In genomic region chr9:77865385-77865784, GRCh38 we compare ENCODE assay signal across 17 cellular contexts.
"Had no signal": no experiment of that assay in that cellular context is flagged by ENCODE, and none has a peak within 500 bp of the region (broad histone marks: within the 10 kb centered on the region; RNA-seq: fewer than 3 reads in every experiment).

No MANE protein-coding gene starts in this region.

- H3K27me3 Mint-ChIP-seq: activated B cell treated with CpG ODN at 0.5 μM for 24 hours; activated naive CD8-positive, alpha-beta T cell treated with anti-CD3 and anti-CD28 coated beads, Interleukin-2, amount 10 ng/mL, durations not matched to agents 7 days and 5 days; central memory CD8-positive, alpha-beta T cell; naive thymus-derived CD8-positive, alpha-beta T cell; stimulated activated memory B cell treated with anti-CD40 and anti-IgM and Interleukin-4, amounts not matched to agents 10 μg/mL and 1 μg/mL and 100 μg/mL, for 72 hours had no signal

- H3K4me3 Mint-ChIP-seq: activated B cell treated with CpG ODN at 0.5 μM for 24 hours; activated CD8-positive, alpha-beta T cell treated with anti-CD3 and anti-CD28 coated beads, Interleukin-2, amount 10 ng/mL, durations not matched to agents 7 days and 5 days; activated naive CD8-positive, alpha-beta T cell treated with anti-CD3 and anti-CD28 coated beads, Interleukin-2, amount 10 ng/mL, durations not matched to agents 7 days and 5 days; brain; central memory CD8-positive, alpha-beta T cell; naive thymus-derived CD8-positive, alpha-beta T cell; stimulated activated memory B cell treated with anti-CD40 and anti-IgM and Interleukin-4, amounts not matched to agents 10 μg/mL and 1 μg/mL and 100 μg/mL, for 72 hours had no signal

- H3K27me3 ChIP-seq: thyroid gland, uterus had no signal

- H3K4me1 Mint-ChIP-seq: activated B cell treated with CpG ODN at 0.5 μM for 24 hours; central memory CD8-positive, alpha-beta T cell; stimulated activated memory B cell treated with anti-CD40 and anti-IgM and Interleukin-4, amounts not matched to agents 10 μg/mL and 1 μg/mL and 100 μg/mL, for 72 hours had no signal

- H3K9me3 ChIP-seq: thyroid gland, uterus had no signal

- H3K27ac ChIP-seq: epithelial cell of prostate, thyroid gland, uterus had no signal

- H3K9me3 Mint-ChIP-seq: central memory CD8-positive, alpha-beta T cell had no signal

- FAIRE-seq: TTC549 had no signal

- H3K36me3 ChIP-seq: thyroid gland, uterus had no signal

- H3K27ac Mint-ChIP-seq: activated B cell treated with CpG ODN at 0.5 μM for 24 hours; activated CD8-positive, alpha-beta T cell treated with anti-CD3 and anti-CD28 coated beads, Interleukin-2, amount 10 ng/mL, durations not matched to agents 7 days and 5 days; activated naive CD8-positive, alpha-beta T cell treated with anti-CD3 and anti-CD28 coated beads, Interleukin-2, amount 10 ng/mL, durations not matched to agents 7 days and 5 days; stimulated activated memory B cell treated with anti-CD40 and anti-IgM and Interleukin-4, amounts not matched to agents 10 μg/mL and 1 μg/mL and 100 μg/mL, for 72 hours had no signal

- H3K36me3 Mint-ChIP-seq: stimulated activated memory B cell treated with anti-CD40 and anti-IgM and Interleukin-4, amounts not matched to agents 10 μg/mL and 1 μg/mL and 100 μg/mL, for 72 hours had no signal

- DNase-seq: activated B cell treated with CpG ODN at 0.5 μM for 24 hours; activated CD4-positive, alpha-beta T cell treated with anti-CD3 and anti-CD28 coated beads for 48 hours; activated CD8-positive, alpha-beta memory T cell treated with anti-CD3 and anti-CD28 coated beads, Interleukin-2, amount 50 U/mL, for 4 hours; activated CD8-positive, alpha-beta T cell treated with anti-CD3 and anti-CD28 coated beads, Interleukin-2, amount 10 ng/mL, durations not matched to agents 7 days and 5 days; activated gamma-delta T cell treated with Interleukin-2 at 50 U/mL for 16 hours; activated naive CD8-positive, alpha-beta T cell treated with anti-CD3 and anti-CD28 coated beads, Interleukin-2, amount 10 ng/mL, durations not matched to agents 7 days and 5 days; foreskin melanocyte; naive thymus-derived CD8-positive, alpha-beta T cell; retina; stimulated activated CD4-positive, alpha-beta T cell treated with anti-CD3 and anti-CD28 coated beads, Interleukin-2, amount 100 ng/mL, for 48 hours; thyroid gland; uterus had no signal

- H3K4me3 ChIP-seq: thyroid gland, uterus had no signal

- ATAC-seq: activated CD8-positive, alpha-beta T cell treated with anti-CD3 and anti-CD28 coated beads, Interleukin-2, amount 10 ng/mL, durations not matched to agents 7 days and 5 days; naive thymus-derived CD8-positive, alpha-beta T cell; stimulated activated memory B cell treated with anti-CD40 and anti-IgM and Interleukin-4, amounts not matched to agents 10 μg/mL and 1 μg/mL and 100 μg/mL, for 72 hours had no signal

- H3K4me1 ChIP-seq: thyroid gland, uterus had no signal
